12 cellular contexts compared by ENCODE assay signal in genomic region chr11:30788849-30789248, GRCh38.
"Had no signal": no experiment of that assay in that cellular context is flagged by ENCODE, and none has a peak within 500 bp of the region (broad histone marks: within the 10 kb centered on the region; RNA-seq: fewer than 3 reads in every experiment).

No MANE protein-coding gene starts in this region.

- H3K27ac Mint-ChIP-seq: activated naive CD4-positive, alpha-beta T cell treated with anti-CD3 and anti-CD28 coated beads, Interleukin-2, amount 50 U/mL, for 24 hours; activated T-cell treated with anti-CD3 and anti-CD28 coated beads, Interleukin-2, amount 50 U/mL, for 24 hours; memory B cell; stimulated activated naive CD8-positive, alpha-beta T cell treated with anti-CD3 and anti-CD28 coated beads, Interleukin-15, Interleukin-2, amounts not matched to agents 100 ng/mL and 50 ng/mL, for 24 hours had no signal

- H3K27me3 ChIP-seq: breast epithelium, testis, upper lobe of right lung had no signal

- H3K9me3 Mint-ChIP-seq: activated naive CD4-positive, alpha-beta T cell treated with anti-CD3 and anti-CD28 coated beads, Interleukin-2, amount 50 U/mL, for 24 hours; activated T-cell treated with anti-CD3 and anti-CD28 coated beads, Interleukin-2, amount 50 U/mL, for 24 hours; stimulated activated naive CD8-positive, alpha-beta T cell treated with anti-CD3 and anti-CD28 coated beads, Interleukin-15, Interleukin-2, amounts not matched to agents 100 ng/mL and 50 ng/mL, for 24 hours had no signal

- H3K4me1 ChIP-seq: breast epithelium, testis, upper lobe of right lung had no signal

- H3K4me3 ChIP-seq: breast epithelium, testis, upper lobe of right lung had no signal

- H3K27ac ChIP-seq: breast epithelium, testis, upper lobe of right lung had no signal

- H3K9me3 ChIP-seq: breast epithelium, testis, upper lobe of right lung had no signal

- H3K4me1 Mint-ChIP-seq: activated naive CD4-positive, alpha-beta T cell treated with anti-CD3 and anti-CD28 coated beads, Interleukin-2, amount 50 U/mL, for 24 hours; memory B cell had no signal

- H3K27me3 Mint-ChIP-seq: activated naive CD4-positive, alpha-beta T cell treated with anti-CD3 and anti-CD28 coated beads, Interleukin-2, amount 50 U/mL, for 24 hours; activated T-cell treated with anti-CD3 and anti-CD28 coated beads, Interleukin-2, amount 50 U/mL, for 24 hours; memory B cell; stimulated activated naive CD8-positive, alpha-beta T cell treated with anti-CD3 and anti-CD28 coated beads, Interleukin-15, Interleukin-2, amounts not matched to agents 100 ng/mL and 50 ng/mL, for 24 hours had no signal

- ATAC-seq: upper lobe of right lung had no signal

- H3K36me3 ChIP-seq: breast epithelium, upper lobe of right lung had no signal

- DNase-seq: activated CD4-positive, alpha-beta T cell treated with anti-CD3 and anti-CD28 coated beads, Interleukin-2, amount 50 U/mL, for 1 hour; activated effector memory CD4-positive, alpha-beta T cell treated with Interleukin-2 at 50 U/mL for 16 hours; activated T-cell treated with anti-CD3 and anti-CD28 coated beads, Interleukin-2, amount 50 U/mL, for 24 hours; dermis blood vessel endothelial cell; erythroblast; stimulated activated CD4-positive, alpha-beta T cell treated with anti-CD3 and anti-CD28 coated beads, Interleukin-4, amount 100 ng/mL, for 24 hours; testis; upper lobe of right lung had no signal

- H3K4me3 Mint-ChIP-seq: activated naive CD4-positive, alpha-beta T cell treated with anti-CD3 and anti-CD28 coated beads, Interleukin-2, amount 50 U/mL, for 24 hours; activated T-cell treated with anti-CD3 and anti-CD28 coated beads, Interleukin-2, amount 50 U/mL, for 24 hours; memory B cell; stimulated activated naive CD8-positive, alpha-beta T cell treated with anti-CD3 and anti-CD28 coated beads, Interleukin-15, Interleukin-2, amounts not matched to agents 100 ng/mL and 50 ng/mL, for 24 hours had no signal

- H3K36me3 Mint-ChIP-seq: activated naive CD4-positive, alpha-beta T cell treated with anti-CD3 and anti-CD28 coated beads, Interleukin-2, amount 50 U/mL, for 24 hours had no signal
